Comparison of ENCODE assay signal across 8 cellular contexts in genomic region chrX:13487731-13488505, GRCh38.
DNase-seq lines count a peak whose midpoint lies in the region; ATAC-seq and TF ChIP-seq lines count a peak whose summit lies in the region.

No MANE protein-coding gene starts in this region.

- peak; percentile 86 for TF ChIP-seq RAD21 in IMR-90 (IDR thresholded peaks at IDR 0.05; ENCODE audit: low read length)

- H3K18ac ChIP-seq in IMR-90 (ENCODE audit: low read depth, low read length) = peak overlapping the region; percentile 99

- intact Hi-C loops in IMR-90 (cut with micrococcal nuclease) = loop anchor here (1.0 to 10.0 kb wide), 13 partner anchors 55 to 1953 kb away; no protein-coding TSS in a partner anchor

- H3K9me3 ChIP-seq in IMR-90 (ENCODE audit: control insufficient read depth, insufficient read depth, low read length) (no peaks in the 10 kb centered on the region), parathyroid adenoma (ENCODE audit: control insufficient read depth, low read length) (no peaks in the 10 kb centered on the region)

- H4K20me1 ChIP-seq in IMR-90 (ENCODE audit: insufficient read depth, low read length) = no peaks in the 10 kb centered on the region

- TF ChIP-seq POLR2A in IMR-90 (IDR thresholded peaks at IDR 0.05; ENCODE audit: low read depth, low read length) = no peak

- TF ChIP-seq CTCF in GM13977 (IDR thresholded peaks at IDR 0.05; ENCODE audit: extremely low read depth, insufficient read depth, missing control alignments) = peak; percentile 65
- TF ChIP-seq CTCF in IMR-90 (conservative IDR thresholded peaks at IDR 0.05; ENCODE audit: low read depth, low read length) = peak; percentile 77
- TF ChIP-seq CTCF in glutamatergic neuron (IDR thresholded peaks at IDR 0.05; ENCODE audit: partially characterized antibody, unreplicated experiment) = peak; percentile 61
- TF ChIP-seq CTCF in parathyroid adenoma (IDR thresholded peaks at IDR 0.05) = peak; percentile 33

- H3K27ac ChIP-seq in IMR-90 (ENCODE audit: insufficient read depth, low read length) (peak overlapping the region; percentile 97), parathyroid adenoma (no peak overlapping the region)

- peak overlapping the region; percentile 82; the same call in 2 of the 3 replicates for H2BK15ac ChIP-seq in IMR-90 (ENCODE audit: low read depth, low read length)

- H4K8ac ChIP-seq in IMR-90 (ENCODE audit: low read depth in 2 of 2, low read length in 2 of 2) = peak overlapping the region; percentile 74 to 97

- dilution Hi-C loops in IMR-90 (cut with HindIII; ENCODE audit: low sequenced_read_pairs, unreplicated experiment) = no loop called here

- no peaks in the 10 kb centered on the region for H3K36me3 ChIP-seq in IMR-90 (ENCODE audit: control insufficient read depth, insufficient read depth, low read length)
- H3K36me3 ChIP-seq in parathyroid adenoma (ENCODE audit: control insufficient read depth, insufficient read depth, low read length) = no peaks in the 10 kb centered on the region

- H3K4me1 ChIP-seq in IMR-90 (ENCODE audit: control insufficient read depth, insufficient read depth, low read length) (peaks cover 2% of the 10 kb centered on the region; the same call in 1 of the 2 replicates), parathyroid adenoma (no peaks in the 10 kb centered on the region)

- no peaks in the 10 kb centered on the region for H3K9me1 ChIP-seq in IMR-90 (ENCODE audit: insufficient read depth, low read length)

- peak overlapping the region; percentile 75 for H2AK5ac ChIP-seq in IMR-90 (ENCODE audit: low read depth, low read length)

- H2BK120ac ChIP-seq in IMR-90 (ENCODE audit: low read depth, low read length) = peak overlapping the region; percentile 99

- H2BK5ac ChIP-seq in IMR-90 (ENCODE audit: low read depth, low read length, poor library complexity, severe bottlenecking) = peak overlapping the region; percentile 99

- H3K79me2 ChIP-seq in parathyroid adenoma = no peaks in the 10 kb centered on the region

- WGBS in IMR-90 (ENCODE audit: extremely low coverage in 2 of 2, insufficient read length in 1 of 2), 2 experiments = no CpG with 5 or more reads among the region's 7 CpGs

- peak overlapping the region; percentile 97 for H3K4ac ChIP-seq in IMR-90 (ENCODE audit: low read depth, low read length)

- peak overlapping the region; percentile 77 for H2AK9ac ChIP-seq in IMR-90 (replicated peaks; ENCODE audit: low read depth, low read length, poor library complexity)

- H2AFZ ChIP-seq in IMR-90 (replicated peaks; ENCODE audit: low read length, poor library complexity) (peak overlapping the region; percentile 77), parathyroid adenoma (no peak overlapping the region)

- H3K79me1 ChIP-seq in IMR-90 (ENCODE audit: low read depth in 1 of 2, low read length in 2 of 2) = no peaks in the 10 kb centered on the region

- BruUV-seq in IMR-90 (replicated peaks; lab: Mats Ljungman, UMichigan) = no TSS peak

- peak overlapping the region; percentile 86 for H3K14ac ChIP-seq in IMR-90 (replicated peaks; ENCODE audit: low read depth, low read length)

- peak; percentile 77 for ATAC-seq in IMR-90 (ENCODE audit: low read depth)
- ATAC-seq in activated naive CD8-positive, alpha-beta T cell treated with anti-CD3 and anti-CD28 coated beads, Interleukin-2, amount 50 U/mL, for 24 hours = peak; percentile 71
- no peak for ATAC-seq in HG03442 (IDR thresholded peaks at IDR 0.05; ENCODE audit: unreplicated experiment)

- POLR2A ChIA-PET in IMR-90 (lab: Charles Lee; ENCODE audit: unreplicated experiment) = interaction anchor here (0.6 to 1.3 kb wide), 5 partner anchors 15 to 513 kb away, joined by 3 to 6 read pairs (median 3); partner anchors contain the start of gene TMSB4X

- no peak overlapping the region for H3K4me3 ChIP-seq in IMR-90 (ENCODE audit: insufficient read depth, low read depth, low read length)
- H3K4me3 ChIP-seq in parathyroid adenoma (ENCODE audit: low read depth, low read length) = no peak overlapping the region

- H3K4me2 ChIP-seq in IMR-90 (ENCODE audit: low read depth, low read length) = peak overlapping the region; percentile 1; the same call in 1 of the 2 replicates
- no peak overlapping the region for H3K4me2 ChIP-seq in parathyroid adenoma (ENCODE audit: low read length)

- H3K4me3 Mint-ChIP-seq in activated naive CD8-positive, alpha-beta T cell treated with anti-CD3 and anti-CD28 coated beads, Interleukin-2, amount 50 U/mL, for 24 hours = no peak overlapping the region
- no peak overlapping the region for H3K4me3 Mint-ChIP-seq in glutamatergic neuron (ENCODE audit: unreplicated experiment)

- no peaks in the 10 kb centered on the region for H3K27me3 Mint-ChIP-seq in activated naive CD8-positive, alpha-beta T cell treated with anti-CD3 and anti-CD28 coated beads, Interleukin-2, amount 50 U/mL, for 24 hours
- no peaks in the 10 kb centered on the region for H3K27me3 Mint-ChIP-seq in glutamatergic neuron (ENCODE audit: unreplicated experiment)

- peak overlapping the region; percentile 99 for H2BK20ac ChIP-seq in IMR-90 (ENCODE audit: low read depth, low read length)

- H3K36me3 Mint-ChIP-seq in activated naive CD8-positive, alpha-beta T cell treated with anti-CD3 and anti-CD28 coated beads, Interleukin-2, amount 50 U/mL, for 24 hours (ENCODE audit: low read depth) = no peaks in the 10 kb centered on the region
- no peaks in the 10 kb centered on the region for H3K36me3 Mint-ChIP-seq in glutamatergic neuron (ENCODE audit: unreplicated experiment)

- H3K23ac ChIP-seq in IMR-90 (ENCODE audit: low read depth, low read length) = peak overlapping the region; percentile 85; the same call in 1 of the 2 replicates

- H3K4me1 Mint-ChIP-seq in activated naive CD8-positive, alpha-beta T cell treated with anti-CD3 and anti-CD28 coated beads, Interleukin-2, amount 50 U/mL, for 24 hours = peaks cover 32% of the 10 kb centered on the region
- H3K4me1 Mint-ChIP-seq in glutamatergic neuron (ENCODE audit: low read depth, unreplicated experiment) = peaks cover 6% of the 10 kb centered on the region

- peak overlapping the region; percentile 83 for H3K56ac ChIP-seq in IMR-90 (ENCODE audit: extremely low read depth, insufficient read depth, low read length)

- H4K91ac ChIP-seq in IMR-90 (ENCODE audit: insufficient read depth, low read depth, low read length) = peak overlapping the region; percentile 98

- in situ Hi-C loops in GM13977 (cut with MboI; ENCODE audit: low pct_unique_long_range_greater_than_20kb, low sequenced_read_pairs, unreplicated experiment) (loop anchor here (10.0 to 25.0 kb wide), 3 partner anchors 233 to 676 kb away; no protein-coding TSS in a partner anchor), IMR-90 (cut with MboI; ENCODE audit: low sequenced_read_pairs) (loop anchor here (10.0 to 25.0 kb wide), 3 partner anchors 376 to 676 kb away; no protein-coding TSS in a partner anchor)

- H3K9me3 Mint-ChIP-seq in activated naive CD8-positive, alpha-beta T cell treated with anti-CD3 and anti-CD28 coated beads, Interleukin-2, amount 50 U/mL, for 24 hours = no peaks in the 10 kb centered on the region
- H3K9me3 Mint-ChIP-seq in glutamatergic neuron (ENCODE audit: unreplicated experiment) = peaks cover 2% of the 10 kb centered on the region

- CTCF ChIA-PET in IMR-90 (lab: Yijun Ruan, JAX) = interaction anchor here (0.5 to 2.3 kb wide), 6 partner anchors 59 to 541 kb away, joined by 3 to 21 read pairs (median 4); no protein-coding TSS in a partner anchor

- H4K5ac ChIP-seq in IMR-90 (ENCODE audit: low read depth, low read length) = peak overlapping the region; percentile 51

- H3K9ac ChIP-seq in IMR-90 (ENCODE audit: low read depth, low read length) (peak overlapping the region; percentile 63), parathyroid adenoma (no peak overlapping the region)

- H3K27me3 ChIP-seq in IMR-90 (ENCODE audit: control insufficient read depth, insufficient read depth, low read length) = no peaks in the 10 kb centered on the region
- no peaks in the 10 kb centered on the region for H3K27me3 ChIP-seq in parathyroid adenoma (ENCODE audit: control insufficient read depth, insufficient read depth, low read length)

- peak overlapping the region; percentile 70 for H3K27ac Mint-ChIP-seq in activated naive CD8-positive, alpha-beta T cell treated with anti-CD3 and anti-CD28 coated beads, Interleukin-2, amount 50 U/mL, for 24 hours
- peak overlapping the region; percentile 90 for H3K27ac Mint-ChIP-seq in glutamatergic neuron (ENCODE audit: unreplicated experiment)

- DNase-seq in AG08396 (ENCODE audit: low spot score) = peak; percentile 48
- DNase-seq in GM13977 (ENCODE audit: low spot score) = peak; percentile 60
- DNase-seq in IMR-90 = peak; percentile 88
- DNase-seq in OCI-M2 (lab: John Stamatoyannopoulos, UW; ENCODE audit: unreplicated experiment) = peak; percentile 27
- peak; percentile 37 for DNase-seq in activated naive CD8-positive, alpha-beta T cell treated with anti-CD3 and anti-CD28 coated beads, Interleukin-2, amount 50 U/mL, for 24 hours
- DNase-seq in glutamatergic neuron = no peak

TF ChIP-seq in IMR-90, 13 proteins besides CTCF, POLR2A, EP300 and RAD21:
- TF ChIP-seq CHD1 (IDR thresholded peaks at IDR 0.05; ENCODE audit: low read depth, low read length) (no peak), FOS (IDR thresholded peaks at IDR 0.05; ENCODE audit: low read depth, low read length) (no peak), CEBPB (IDR thresholded peaks at IDR 0.05; ENCODE audit: low read depth, low read length) (peak; percentile 90), SMC3 (IDR thresholded peaks at IDR 0.05; ENCODE audit: low read depth, low read length) (peak; percentile 88), BHLHE40 (IDR thresholded peaks at IDR 0.05; ENCODE audit: low read depth, low read length) (peak; percentile 66; the same call in 1 of the 2 replicates), MAFK (IDR thresholded peaks at IDR 0.05; ENCODE audit: low read depth, low read length) (no peak)
